ENCODE assay signal across 8 cellular contexts in the genomic region with DNA sequence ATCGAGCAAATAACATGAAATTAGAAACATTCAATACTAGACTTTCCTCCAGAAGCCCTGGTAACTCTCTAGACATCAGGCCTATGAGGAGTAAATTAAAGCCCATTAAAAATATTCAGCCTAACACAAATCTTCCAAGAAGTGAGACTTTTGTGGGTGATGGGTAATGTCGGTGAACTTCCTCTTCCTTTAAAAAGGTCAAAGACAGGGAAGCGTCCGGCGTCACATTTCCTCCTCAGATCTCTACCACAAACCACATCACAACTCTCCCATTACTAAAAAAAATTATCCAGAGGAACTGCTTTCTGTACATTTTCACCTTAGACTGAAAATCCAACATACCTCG. TPM values are rescaled to one million over a fixed set of nuclear protein-coding genes. Genes with fewer than 3 reads are reported as not detected.
DNase-seq lines count a peak whose midpoint lies in the region; ATAC-seq and TF ChIP-seq lines count a peak whose summit lies in the region.

No MANE protein-coding gene starts in this region.

- H3K4me3 ChIP-seq in choroid plexus epithelial cell (ENCODE audit: low read depth, low read length) = peak overlapping the region; percentile 88
- peak overlapping the region; percentile 75 to 93 (median 90) for H3K4me3 ChIP-seq in right lobe of liver
- peak overlapping the region; percentile 81 to 90 (median 86) for H3K4me3 ChIP-seq in subcutaneous abdominal adipose tissue (ENCODE audit: low read depth in 1 of 5, low read length in 5 of 5)

- TF ChIP-seq POLR2A in right lobe of liver (IDR thresholded peaks at IDR 0.05) = no peak

- H3K27ac ChIP-seq in right lobe of liver (peak overlapping the region; percentile 78 to 98 (median 87)), subcutaneous abdominal adipose tissue (ENCODE audit: low read depth, low read length) (peak overlapping the region; percentile 92)

- H3K9me3 ChIP-seq in right lobe of liver = no peaks in the 10 kb centered on the region
- H3K9me3 ChIP-seq in subcutaneous abdominal adipose tissue (ENCODE audit: control insufficient read depth in 5 of 5, low read length in 5 of 5) = no peaks in the 10 kb centered on the region

- WGBS in right lobe of liver (ENCODE audit: insufficient coverage, low coverage, low lambda C conversion rate, missing lambda C conversion rate) = 0% methylated on average over 6 of the region's 6 CpGs

- no peaks in the 10 kb centered on the region for H3K27me3 ChIP-seq in right lobe of liver
- H3K27me3 ChIP-seq in subcutaneous abdominal adipose tissue (ENCODE audit: control insufficient read depth in 5 of 5, insufficient read depth in 4 of 5, low read length in 5 of 5) = no peaks in the 10 kb centered on the region

- peak in 2 of 3 donors; percentile 15 to 17 for DNase-seq in stimulated activated CD4-positive, alpha-beta T cell treated with anti-CD3 and anti-CD28 coated beads, Interleukin-12 subunit alpha, Interleukin-12 subunit beta, amount 100 ng/mL, for 48 hours (ENCODE audit: low read depth in 2 of 3, low spot score in 1 of 3)
- DNase-seq in stimulated activated CD4-positive, alpha-beta T cell treated with anti-CD3 and anti-CD28 coated beads, Interleukin-12 subunit alpha, Interleukin-12 subunit beta, amount 100 ng/mL, for 4 hours = no peak
- DNase-seq in SKM-1 treated with dmso at 0.1 percent for 144 hours (lab: John Stamatoyannopoulos, UW; ENCODE audit: unreplicated experiment) (peak; percentile 90), choroid plexus epithelial cell (ENCODE audit: low read depth) (peak; percentile 46), right lobe of liver (peak in 1 of 3 donors; percentile 57), NCI-H2196 treated with DMSO at 0.1 percent for 48 hours (lab: John Stamatoyannopoulos, UW; ENCODE audit: unreplicated experiment) (no peak)

- peak overlapping the region; percentile 89 to 96 (median 93) for H3K9ac ChIP-seq in subcutaneous abdominal adipose tissue (ENCODE audit: low read length in 5 of 5)

- TF ChIP-seq CTCF in choroid plexus epithelial cell (conservative IDR thresholded peaks at IDR 0.05; ENCODE audit: low read depth, low read length) = no peak
- no peak for TF ChIP-seq CTCF in right lobe of liver (IDR thresholded peaks at IDR 0.05)

- peaks cover 0 to 4% (median 0%) of the 10 kb centered on the region in 4 donors for H3K36me3 ChIP-seq in right lobe of liver
- no peaks in the 10 kb centered on the region for H3K36me3 ChIP-seq in subcutaneous abdominal adipose tissue (ENCODE audit: control insufficient read depth in 5 of 5, insufficient read depth in 5 of 5, low read length in 5 of 5)

- peak in 3 of 4 donors; percentile 10 to 31 (median 24) for ATAC-seq in right lobe of liver
- ATAC-seq in HG03108 (IDR thresholded peaks at IDR 0.05; ENCODE audit: unreplicated experiment) = no peak

- intact Hi-C loops in right lobe of liver (cut with DNase I) = no loop called here

- peaks cover 0 to 18% (median 3%) of the 10 kb centered on the region in 4 donors for H3K4me1 ChIP-seq in right lobe of liver
- peaks cover 4 to 43% (median 39%) of the 10 kb centered on the region in 5 donors for H3K4me1 ChIP-seq in subcutaneous abdominal adipose tissue (ENCODE audit: control insufficient read depth in 5 of 5, insufficient read depth in 5 of 5, low read length in 5 of 5)

RNA-seq across cellular contexts. Expression of a gene that starts 1.4 kb away (rescaled TPM):
- 10 to 100 TPM; 14.4 to 29.9 (median 23.5) TPM for total RNA-seq in right lobe of liver

Comparison
In these comparisons a context has a peak if more than half of its experiments do, and no peak if none do; other contexts are left out.
1. DNase-seq: peak in stimulated activated CD4-positive, alpha-beta T cell treated with anti-CD3 and anti-CD28 coated beads, Interleukin-12 subunit alpha, Interleukin-12 subunit beta, amount 100 ng/mL, for 48 hours (2 of 3), SKM-1 treated with dmso at 0.1 percent for 144 hours (single experiment) and choroid plexus epithelial cell (single experiment); none in stimulated activated CD4-positive, alpha-beta T cell treated with anti-CD3 and anti-CD28 coated beads, Interleukin-12 subunit alpha, Interleukin-12 subunit beta, amount 100 ng/mL, for 4 hours (single experiment) and NCI-H2196 treated with DMSO at 0.1 percent for 48 hours (single experiment).
2. Peak in every context shown above with its lines, with median percentiles within 50 percentile points of each other: H3K4me3 ChIP-seq.